Comparison of ENCODE assay signal across 12 cellular contexts in genomic region chr19:43581467-43581866, GRCh38. TPM values are rescaled to one million over a fixed set of nuclear protein-coding genes. Genes with fewer than 3 reads are reported as not detected.
DNase-seq lines count a peak whose midpoint lies in the region; ATAC-seq, FAIRE-seq and TF ChIP-seq lines count a peak whose summit lies in the region.
"Had no signal": no experiment of that assay in that cellular context is flagged by ENCODE, and none has a peak within 500 bp of the region (broad histone marks: within the 10 kb centered on the region; RNA-seq: fewer than 3 reads in every experiment).

No MANE protein-coding gene starts in this region.

- H3K9me3 Mint-ChIP-seq in astrocyte (ENCODE audit: unreplicated experiment): peaks cover 1% of the 10 kb centered on the region
- no peaks in the 10 kb centered on the region for H3K9me3 Mint-ChIP-seq in naive thymus-derived CD4-positive, alpha-beta T cell
- H3K9me3 Mint-ChIP-seq: HFFc6 had no signal

- H3K4me1 Mint-ChIP-seq in astrocyte (ENCODE audit: low read depth, unreplicated experiment): peaks cover 2% of the 10 kb centered on the region
- peaks cover 7 to 44% (median 24%) of the 10 kb centered on the region in 7 donors for H3K4me1 Mint-ChIP-seq in naive thymus-derived CD4-positive, alpha-beta T cell

- H3K9me3 ChIP-seq in left ventricle myocardium inferior (replicated peaks) (no peaks in the 10 kb centered on the region), astrocyte (ENCODE audit: insufficient read depth, low read depth, low read length) (no peaks in the 10 kb centered on the region), vagina (no peaks in the 10 kb centered on the region)
- H3K9me3 ChIP-seq in naive thymus-derived CD4-positive, alpha-beta T cell (ENCODE audit: control insufficient read depth in 2 of 3, low read length in 3 of 3): no peaks in the 10 kb centered on the region

- no peak overlapping the region for H3K4me3 Mint-ChIP-seq in astrocyte (ENCODE audit: unreplicated experiment)
- H3K4me3 Mint-ChIP-seq in naive thymus-derived CD4-positive, alpha-beta T cell: peak overlapping the region in 2 of 10 donors; percentile 12 to 84
- H3K4me3 Mint-ChIP-seq: HFFc6 had no signal

- peak overlapping the region; percentile 79 for H3K4me2 ChIP-seq in astrocyte (ENCODE audit: low read length)

- intact Hi-C loops in left ventricle myocardium inferior (cut with micrococcal nuclease): no loop called here
- intact Hi-C loops in Right ventricle myocardium superior (cut with DNase I): no loop called here
- intact Hi-C loops in naive thymus-derived CD4-positive, alpha-beta T cell (cut with micrococcal nuclease): no loop called here
- intact Hi-C loops in vagina (cut with DNase I): no loop called here

- peaks cover 13% of the 10 kb centered on the region for H3K27me3 Mint-ChIP-seq in astrocyte (ENCODE audit: low read depth, unreplicated experiment)
- H3K27me3 Mint-ChIP-seq in naive thymus-derived CD4-positive, alpha-beta T cell: peaks cover 0 to 5% (median 0%) of the 10 kb centered on the region in 5 donors

- peaks cover 13% of the 10 kb centered on the region for H3K36me3 Mint-ChIP-seq in astrocyte (ENCODE audit: low read depth, unreplicated experiment)
- H3K36me3 Mint-ChIP-seq in naive thymus-derived CD4-positive, alpha-beta T cell: peaks cover 0 to 11% (median 0%) of the 10 kb centered on the region in 5 donors

- peaks cover 8% of the 10 kb centered on the region for H4K20me1 ChIP-seq in astrocyte (ENCODE audit: insufficient read depth, low read length)

- H3K4me3 ChIP-seq in left ventricle myocardium inferior (peak overlapping the region; percentile 63), astrocyte (ENCODE audit: insufficient read depth, low read depth, low read length) (no peak overlapping the region), vagina (peak overlapping the region; percentile 39 to 49)
- H3K4me3 ChIP-seq in naive thymus-derived CD4-positive, alpha-beta T cell (ENCODE audit: low read length): no peak overlapping the region

- no peak for TF ChIP-seq POLR2A in vagina (IDR thresholded peaks at IDR 0.05)

- CTCF ChIA-PET in naive thymus-derived CD4-positive, alpha-beta T cell (lab: Charles Lee): interaction anchor here (0.6 kb wide), 1 partner anchor 53 kb away, joined by 3 read pairs; no protein-coding TSS in a partner anchor

- DNase-seq in left ventricle myocardium inferior (no peak), Right ventricle myocardium superior (no peak), astrocyte (ENCODE audit: low read depth) (no peak), vagina (ENCODE audit: extremely low spot score in 2 of 2) (no peak)
- no peak for DNase-seq in naive thymus-derived CD4-positive, alpha-beta T cell
- DNase-seq: HFFc6, kidney glomerular epithelial cell had no signal

- H3K27me3 ChIP-seq in left ventricle myocardium inferior (ENCODE audit: low read depth): no peaks in the 10 kb centered on the region
- no peaks in the 10 kb centered on the region for H3K27me3 ChIP-seq in astrocyte (ENCODE audit: insufficient read depth, low read length)
- H3K27me3 ChIP-seq in naive thymus-derived CD4-positive, alpha-beta T cell (ENCODE audit: control insufficient read depth in 2 of 2, insufficient read depth in 2 of 2, low read length in 2 of 2): no peaks in the 10 kb centered on the region
- no peaks in the 10 kb centered on the region for H3K27me3 ChIP-seq in vagina

- H3K27ac ChIP-seq in left ventricle myocardium inferior (replicated peaks) (peak overlapping the region; percentile 64), astrocyte (ENCODE audit: low read depth, low read length) (no peak overlapping the region), vagina (peak overlapping the region; percentile 70)
- H3K27ac ChIP-seq in naive thymus-derived CD4-positive, alpha-beta T cell (ENCODE audit: low read depth, low read length): no peak overlapping the region

- H3K36me3 ChIP-seq in left ventricle myocardium inferior (peaks cover 2% of the 10 kb centered on the region), astrocyte (ENCODE audit: insufficient read depth, low read length) (peaks cover 4% of the 10 kb centered on the region), vagina (no peaks in the 10 kb centered on the region)
- H3K36me3 ChIP-seq in naive thymus-derived CD4-positive, alpha-beta T cell (ENCODE audit: control insufficient read depth in 2 of 3, insufficient read depth in 3 of 3, low read length in 3 of 3): no peaks in the 10 kb centered on the region

- TF ChIP-seq CTCF in left ventricle myocardium inferior (IDR thresholded peaks at IDR 0.05; ENCODE audit: borderline replicate concordance) (no peak), astrocyte (IDR thresholded peaks at IDR 0.05; ENCODE audit: insufficient read depth, low read depth, low read length) (no peak), vagina (IDR thresholded peaks at IDR 0.05) (no peak)

- H3K9ac ChIP-seq in astrocyte (ENCODE audit: low read length): no peak overlapping the region

- ATAC-seq in Right ventricle myocardium superior (ENCODE audit: poor library complexity) (no peak), HG02798 (IDR thresholded peaks at IDR 0.05; ENCODE audit: poor library complexity, unreplicated experiment) (no peak), GM21381 (IDR thresholded peaks at IDR 0.05; ENCODE audit: unreplicated experiment) (no peak), GM19351 (IDR thresholded peaks at IDR 0.05; ENCODE audit: unreplicated experiment) (no peak)
- no peak for ATAC-seq in naive thymus-derived CD4-positive, alpha-beta T cell

- POLR2A ChIA-PET in naive thymus-derived CD4-positive, alpha-beta T cell (lab: Charles Lee): no interaction called here

- no peak for FAIRE-seq in astrocyte (lab: Jason Lieb, UNC)

- H3K27ac Mint-ChIP-seq in astrocyte (ENCODE audit: unreplicated experiment): no peak overlapping the region
- H3K27ac Mint-ChIP-seq in naive thymus-derived CD4-positive, alpha-beta T cell: peak overlapping the region in 5 of 9 donors; percentile 8 to 92 (median 53)
- H3K27ac Mint-ChIP-seq: HFFc6 had no signal

- H2AFZ ChIP-seq in astrocyte (ENCODE audit: low read depth, low read length): no peak overlapping the region

- H3K4me1 ChIP-seq in left ventricle myocardium inferior (peaks cover 19% of the 10 kb centered on the region), astrocyte (ENCODE audit: insufficient read depth, low read length) (peaks cover 4% of the 10 kb centered on the region), vagina (peaks cover 11% of the 10 kb centered on the region)
- H3K4me1 ChIP-seq in naive thymus-derived CD4-positive, alpha-beta T cell (ENCODE audit: control insufficient read depth in 2 of 2, insufficient read depth in 2 of 2, low read length in 2 of 2): peaks cover 0 to 4% of the 10 kb centered on the region in 2 donors

- peaks cover 3% of the 10 kb centered on the region for H3K79me2 ChIP-seq in astrocyte (ENCODE audit: insufficient read depth, low read length)

RNA-seq across cellular contexts. Expression of gene PINLYP, which starts 5.9 kb away (rescaled TPM):
- total RNA-seq in left ventricle myocardium inferior (1.0 TPM), Right ventricle myocardium superior (0.46 TPM), astrocyte (0.30 and 0.96 TPM in 2 replicates), vagina (8.8 TPM)
- 1 to 10 TPM in 2 of 5 experiments, under 1 TPM in 3; 0.27 to 5.8 (median 0.59) TPM for total RNA-seq in naive thymus-derived CD4-positive, alpha-beta T cell
- under 1 TPM in 1 of 2 donors, not detected in 1; 0.49 TPM for polyA plus RNA-seq in naive thymus-derived CD4-positive, alpha-beta T cell
- total RNA-seq: NCI-H460 had no signal

RNA-seq across cellular contexts. Expression of gene XRCC1, which starts 6.1 kb away (rescaled TPM):
- total RNA-seq in left ventricle myocardium inferior (12.8 TPM), Right ventricle myocardium superior (12.4 TPM), astrocyte (14.6 and 14.7 TPM in 2 replicates), vagina (20.9 TPM)
- total RNA-seq in naive thymus-derived CD4-positive, alpha-beta T cell: 10 to 100 TPM; 32.0 to 36.1 (median 35.4) TPM
- 10 to 100 TPM; 27.2 to 34.8 TPM for polyA plus RNA-seq in naive thymus-derived CD4-positive, alpha-beta T cell

RNA-seq across cellular contexts. Expression of gene IRGQ, which starts 14.5 kb away (rescaled TPM):
- total RNA-seq in left ventricle myocardium inferior (26.1 TPM), Right ventricle myocardium superior (16.7 TPM), astrocyte (49.8 and 60.7 TPM in 2 replicates), vagina (11.0 TPM)
- total RNA-seq in naive thymus-derived CD4-positive, alpha-beta T cell: 10 to 100 TPM; 13.5 to 43.8 (median 18.9) TPM
- 1 to 10 TPM in 1 of 2 donors, under 1 TPM in 1; 0.32 to 1.1 TPM for polyA plus RNA-seq in naive thymus-derived CD4-positive, alpha-beta T cell

RNA-seq across cellular contexts. Expression of gene ZNF576, which starts 14.9 kb away (rescaled TPM):
- total RNA-seq in left ventricle myocardium inferior: 11.3 TPM
- total RNA-seq in Right ventricle myocardium superior: 12.3 TPM
- total RNA-seq in astrocyte: 13.8 and 14.5 TPM in 2 replicates
- total RNA-seq in naive thymus-derived CD4-positive, alpha-beta T cell: 10 to 100 TPM in 4 of 5 experiments, 1 to 10 TPM in 1; 9.4 to 20.6 (median 19.5) TPM
- polyA plus RNA-seq in naive thymus-derived CD4-positive, alpha-beta T cell: 10 to 100 TPM in 1 of 2 donors, 1 to 10 TPM in 1; 8.6 to 15.7 TPM
- 21.9 TPM for total RNA-seq in vagina

RNA-seq across cellular contexts. Expression of gene SRRM5, which starts 30.4 kb away (rescaled TPM):
- total RNA-seq in left ventricle myocardium inferior: 0.30 TPM
- total RNA-seq in Right ventricle myocardium superior: 0.13 TPM
- total RNA-seq in astrocyte: 0.23 TPM in 1 of 2 replicates, not detected in the other
- 1 to 10 TPM in 3 of 5 experiments, under 1 TPM in 2; 0.56 to 1.7 (median 1.1) TPM for total RNA-seq in naive thymus-derived CD4-positive, alpha-beta T cell
- 1 to 10 TPM in 1 of 2 donors, under 1 TPM in 1; 0.97 to 1.3 TPM for polyA plus RNA-seq in naive thymus-derived CD4-positive, alpha-beta T cell
- 0.98 TPM for total RNA-seq in vagina
- total RNA-seq: pulmonary artery endothelial cell had no signal

Comparison
In these comparisons a context has a peak if more than half of its experiments do, and no peak if none do; other contexts are left out.
1. H3K27ac ChIP-seq: peak in left ventricle myocardium inferior (single experiment) and vagina (single experiment); none in astrocyte (single experiment) and naive thymus-derived CD4-positive, alpha-beta T cell (single experiment).
2. H3K4me3 ChIP-seq: peak in left ventricle myocardium inferior (single experiment) and vagina (2 of 2); none in astrocyte (single experiment) and naive thymus-derived CD4-positive, alpha-beta T cell (single experiment).